Comparison of ENCODE assay signal across 1 cellular context in the genomic region with DNA sequence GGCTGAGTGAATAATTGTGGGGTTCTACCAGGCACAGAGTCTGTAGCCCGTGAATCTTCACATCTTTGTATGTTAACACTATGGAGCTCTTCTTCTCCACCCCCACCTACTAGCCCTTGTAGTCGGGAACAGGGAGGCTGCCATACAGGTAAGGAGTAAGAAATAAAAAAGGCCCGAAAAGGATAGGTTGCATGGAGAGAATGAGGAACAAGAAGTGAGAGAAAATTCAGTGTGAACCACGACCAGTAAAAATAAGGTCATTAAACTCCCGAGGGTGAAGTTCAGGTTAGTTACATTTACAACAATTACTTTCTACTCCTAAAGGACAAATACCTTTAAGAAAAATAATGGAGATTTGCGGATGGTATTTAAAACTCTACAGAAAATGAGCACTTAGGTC.
TF ChIP-seq lines count a peak whose summit lies in the region.

No MANE protein-coding gene starts in this region.

TF ChIP-seq in WTC11, 78 proteins besides CTCF, POLR2A, EP300 and RAD21 (continued from another document):
- TF ChIP-seq ZNF396 (CRISPR knock-in tag; IDR thresholded peaks at IDR 0.05; ENCODE audit: borderline replicate concordance) = no peak
- TF ChIP-seq JAZF1 (CRISPR knock-in tag; IDR thresholded peaks at IDR 0.05) = no peak
- no peak for TF ChIP-seq IRF2 (CRISPR knock-in tag; IDR thresholded peaks at IDR 0.05; ENCODE audit: borderline replicate concordance, low read depth)
- TF ChIP-seq, protein P1, sequence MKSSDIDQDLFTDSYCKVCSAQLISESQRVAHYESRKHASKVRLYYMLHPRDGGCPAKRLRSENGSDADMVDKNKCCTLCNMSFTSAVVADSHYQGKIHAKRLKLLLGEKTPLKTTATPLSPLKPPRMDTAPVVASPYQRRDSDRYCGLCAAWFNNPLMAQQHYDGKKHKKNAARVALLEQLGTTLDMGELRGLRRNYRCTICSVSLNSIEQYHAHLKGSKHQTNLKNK (CRISPR knock-in tag; IDR thresholded peaks at IDR 0.05) = no peak
- TF ChIP-seq, protein P2, sequence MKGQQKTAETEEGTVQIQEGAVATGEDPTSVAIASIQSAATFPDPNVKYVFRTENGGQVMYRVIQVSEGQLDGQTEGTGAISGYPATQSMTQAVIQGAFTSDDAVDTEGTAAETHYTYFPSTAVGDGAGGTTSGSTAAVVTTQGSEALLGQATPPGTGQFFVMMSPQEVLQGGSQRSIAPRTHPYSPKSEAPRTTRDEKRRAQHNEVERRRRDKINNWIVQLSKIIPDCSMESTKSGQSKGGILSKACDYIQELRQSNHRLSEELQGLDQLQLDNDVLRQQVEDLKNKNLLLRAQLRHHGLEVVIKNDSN (CRISPR knock-in tag; IDR thresholded peaks at IDR 0.05) = no peak
- TF ChIP-seq ATF1 (CRISPR knock-in tag; IDR thresholded peaks at IDR 0.05) = no peak
- no peak for TF ChIP-seq ELF4 (CRISPR knock-in tag; IDR thresholded peaks at IDR 0.05; ENCODE audit: low read depth)
- TF ChIP-seq ZNF423 (CRISPR knock-in tag; IDR thresholded peaks at IDR 0.05) = no peak
TF ChIP-seq in WTC11: peak in this region for 0.
